Comparison of ENCODE assay signal across 11 cellular contexts in the genomic region with DNA sequence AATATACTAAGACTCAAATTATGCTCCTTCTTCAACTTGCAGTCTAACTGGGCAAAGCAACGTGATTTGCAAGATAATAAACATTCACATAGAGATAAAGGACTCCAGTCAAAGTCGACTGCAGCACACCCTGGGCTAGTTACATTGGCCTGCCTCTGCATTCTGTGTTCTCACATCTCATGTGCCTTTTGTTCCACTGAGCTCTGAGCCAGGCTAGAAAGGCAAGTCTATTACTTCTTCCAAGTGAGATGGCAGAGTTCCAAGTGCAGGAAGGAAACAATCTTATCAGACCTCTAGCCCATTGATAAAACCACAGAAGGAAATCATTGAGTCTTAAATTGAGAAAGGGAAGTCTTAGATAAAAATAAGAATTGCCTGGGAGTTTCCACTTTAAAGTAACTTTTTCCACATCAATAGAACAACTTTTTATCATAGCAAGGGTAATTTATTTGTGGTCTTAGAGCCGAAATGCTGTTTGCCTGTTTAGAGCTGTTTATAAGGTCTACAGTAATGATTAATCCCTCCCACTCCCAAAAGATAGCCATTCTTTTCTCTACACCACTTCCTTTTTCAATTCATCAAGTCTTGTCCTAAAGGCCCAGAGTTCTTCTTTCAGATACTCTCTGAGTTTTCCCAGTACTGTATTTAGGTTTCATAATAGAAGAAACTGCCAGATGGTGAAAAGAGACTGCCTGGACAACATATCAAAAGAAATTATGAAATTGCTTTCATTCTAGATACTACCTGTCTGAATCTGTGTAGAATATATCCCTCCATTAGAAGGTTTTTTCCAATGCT.
DNase-seq lines count a peak whose midpoint lies in the region; ATAC-seq and TF ChIP-seq lines count a peak whose summit lies in the region.
"Had no signal": no experiment of that assay in that cellular context is flagged by ENCODE, and none has a peak within 500 bp of the region (broad histone marks: within the 10 kb centered on the region; RNA-seq: fewer than 3 reads in every experiment).

No MANE protein-coding gene starts in this region.

- no peaks in the 10 kb centered on the region for H3K36me3 Mint-ChIP-seq in neural progenitor cell
- H3K36me3 Mint-ChIP-seq in activated T-cell treated with anti-CD3 and anti-CD28 coated beads, Interleukin-2, amount 50 U/mL, for 24 hours (ENCODE audit: low read depth), result no peaks in the 10 kb centered on the region
- H3K36me3 Mint-ChIP-seq in H9 (ENCODE audit: insufficient read depth in 1 of 3, low read depth in 3 of 3), result 0 out of 7 replicates have a peak, but pooled peaks cover 0 to 4% (median 1%) of the 10 kb centered on the region in 3 experiments

- H3K23me2 ChIP-seq in H9 (ENCODE audit: insufficient read length, low read depth, low read length, poor library complexity, severe bottlenecking), result no peaks in the 10 kb centered on the region

- WGBS in H9 (ENCODE audit: extremely low coverage, insufficient read length, low lambda C conversion rate), result no CpG with 5 or more reads among the region's 3 CpGs

- H3K23ac ChIP-seq in H9 (ENCODE audit: insufficient read length, low read depth, low read length), result no peak overlapping the region

- no peak overlapping the region for H3K27ac ChIP-seq in neural progenitor cell
- H3K27ac ChIP-seq in breast epithelium, result no peak overlapping the region
- no peak overlapping the region for H3K27ac ChIP-seq in H9 (ENCODE audit: insufficient read length, low read depth, low read length)

- H2AFZ ChIP-seq in neural progenitor cell (replicated peaks) (no peak overlapping the region), H9 (ENCODE audit: low read length) (no peak overlapping the region)

- H3K4me3 Mint-ChIP-seq in neural progenitor cell (no peak overlapping the region), H9 (no peak overlapping the region)
- no peak overlapping the region for H3K4me3 Mint-ChIP-seq in activated T-cell treated with anti-CD3 and anti-CD28 coated beads, Interleukin-2, amount 50 U/mL, for 24 hours

- H3K14ac ChIP-seq in H9 (ENCODE audit: insufficient read depth, low read length), result no peak overlapping the region

- H3K36me3 ChIP-seq in NT2/D1 (ENCODE audit: insufficient read depth, insufficient read length, low read length), result no peaks in the 10 kb centered on the region
- no peaks in the 10 kb centered on the region for H3K36me3 ChIP-seq in neural progenitor cell
- no peaks in the 10 kb centered on the region for H3K36me3 ChIP-seq in breast epithelium

- H3K9ac ChIP-seq in NT2/D1 (ENCODE audit: insufficient read length, low read depth) (no peak overlapping the region), neural progenitor cell (no peak overlapping the region), H9 (ENCODE audit: extremely low read depth, insufficient read length, low read length) (no peak overlapping the region)

- H3K27ac Mint-ChIP-seq in neural progenitor cell, result peak overlapping the region; percentile 15
- H3K27ac Mint-ChIP-seq in activated T-cell treated with anti-CD3 and anti-CD28 coated beads, Interleukin-2, amount 50 U/mL, for 24 hours, result no peak overlapping the region
- peak overlapping the region in 1 of 3 experiments; percentile 6; a peak in 1 of 7 replicates for H3K27ac Mint-ChIP-seq in H9

- H3K56ac ChIP-seq in H9 (ENCODE audit: insufficient read length, low read depth, low read length), result no peak overlapping the region

- no peak overlapping the region for H4K8ac ChIP-seq in H9 (replicated peaks; ENCODE audit: insufficient read length, low read depth, low read length)

- no peak overlapping the region for H2BK20ac ChIP-seq in H9 (ENCODE audit: low read depth, low read length, poor library complexity, severe bottlenecking)

- DNase-seq in NT2/D1 (ENCODE audit: low read depth, low spot score) (peak; percentile 43), neural progenitor cell (ENCODE audit: low spot score) (peak; percentile 7), breast epithelium (ENCODE audit: low spot score in 2 of 2) (no peak), GM20000 (ENCODE audit: low spot score) (no peak), H9 (no peak)
- no peak for DNase-seq in activated T-cell treated with anti-CD3 and anti-CD28 coated beads, Interleukin-2, amount 50 U/mL, for 24 hours
- DNase-seq: activated CD4-positive, alpha-beta T cell treated with anti-CD3 and anti-CD28 coated beads for 48 hours; effector memory CD4-positive, alpha-beta T cell; NCI-H1417 treated with DMSO at 0.1 percent for 48 hours had no signal

- H3K4me2 ChIP-seq in neural progenitor cell (no peak overlapping the region), H9 (ENCODE audit: insufficient read depth, insufficient read length, low read length) (no peak overlapping the region)

- H3K18ac ChIP-seq in H9 (ENCODE audit: insufficient read length, low read depth, low read length), result no peak overlapping the region

- H2BK15ac ChIP-seq in H9 (ENCODE audit: low read depth, low read length), result no peak overlapping the region

- no peak overlapping the region for H2BK12ac ChIP-seq in H9 (ENCODE audit: insufficient read length, low read depth, low read length)

- ATAC-seq in GM19043 (IDR thresholded peaks at IDR 0.05; ENCODE audit: low read depth, unreplicated experiment), result peak; percentile 63
- peak; percentile 77 for ATAC-seq in HG02798 (IDR thresholded peaks at IDR 0.05; ENCODE audit: poor library complexity, unreplicated experiment)

- H3K27me3 Mint-ChIP-seq in neural progenitor cell (ENCODE audit: insufficient read depth, low read depth) (peaks cover 3% of the 10 kb centered on the region), H9 (ENCODE audit: low read depth) (no peaks in the 10 kb centered on the region)
- peaks cover 30% of the 10 kb centered on the region for H3K27me3 Mint-ChIP-seq in activated T-cell treated with anti-CD3 and anti-CD28 coated beads, Interleukin-2, amount 50 U/mL, for 24 hours

- H4K5ac ChIP-seq in H9 (ENCODE audit: insufficient read length, low read depth, low read length), result no peak overlapping the region

- H3K4me1 ChIP-seq in NT2/D1 (ENCODE audit: insufficient read depth, insufficient read length) (no peaks in the 10 kb centered on the region), neural progenitor cell (no peaks in the 10 kb centered on the region), breast epithelium (no peaks in the 10 kb centered on the region), H9 (ENCODE audit: insufficient read depth, low read length) (peaks cover 3% of the 10 kb centered on the region)

- H3F3A ChIP-seq in neural progenitor cell (ENCODE audit: low read depth), result no peaks in the 10 kb centered on the region

- peaks cover 4% of the 10 kb centered on the region for H3K4me1 Mint-ChIP-seq in neural progenitor cell
- no peaks in the 10 kb centered on the region for H3K4me1 Mint-ChIP-seq in activated T-cell treated with anti-CD3 and anti-CD28 coated beads, Interleukin-2, amount 50 U/mL, for 24 hours (ENCODE audit: low read depth)
- peaks cover 13 to 15% of the 10 kb centered on the region in 2 experiments for H3K4me1 Mint-ChIP-seq in H9

- no peaks in the 10 kb centered on the region for H3K79me2 ChIP-seq in neural progenitor cell (ENCODE audit: low read depth)
- no peaks in the 10 kb centered on the region for H3K79me2 ChIP-seq in H9 (ENCODE audit: insufficient read depth, low read length)

- H3K27me3 ChIP-seq in NT2/D1 (ENCODE audit: insufficient read depth, insufficient read length) (no peaks in the 10 kb centered on the region), neural progenitor cell (no peaks in the 10 kb centered on the region), breast epithelium (peaks cover 0 to 32% of the 10 kb centered on the region in 2 donors), H9 (ENCODE audit: insufficient read depth, low read length) (no peaks in the 10 kb centered on the region)

- H3K9me3 Mint-ChIP-seq in neural progenitor cell (peaks cover 2% of the 10 kb centered on the region), H9 (no peaks in the 10 kb centered on the region)
- H3K9me3 Mint-ChIP-seq in activated T-cell treated with anti-CD3 and anti-CD28 coated beads, Interleukin-2, amount 50 U/mL, for 24 hours, result no peaks in the 10 kb centered on the region

- H3K9me3 ChIP-seq in NT2/D1 (ENCODE audit: insufficient read depth, low read length) (no peaks in the 10 kb centered on the region), neural progenitor cell (ENCODE audit: low read depth) (no peaks in the 10 kb centered on the region), breast epithelium (no peaks in the 10 kb centered on the region), H9 (ENCODE audit: control insufficient read depth, low read depth, low read length) (no peaks in the 10 kb centered on the region)

- H4K20me1 ChIP-seq in neural progenitor cell (ENCODE audit: low read depth) (no peaks in the 10 kb centered on the region), H9 (ENCODE audit: control insufficient read depth, insufficient read depth, insufficient read length) (no peaks in the 10 kb centered on the region)

- TF ChIP-seq CTCF in neural progenitor cell (IDR thresholded peaks at IDR 0.05), result no peak
- no peak for TF ChIP-seq CTCF in breast epithelium (IDR thresholded peaks at IDR 0.05)
- TF ChIP-seq CTCF in GM20000 (IDR thresholded peaks at IDR 0.05; ENCODE audit: extremely low read depth, missing control alignments), result no peak
- TF ChIP-seq CTCF in H9 (conservative IDR thresholded peaks at IDR 0.05), result no peak

- no peaks in the 10 kb centered on the region for H3K79me1 ChIP-seq in H9 (ENCODE audit: insufficient read depth, low read depth, low read length, poor library complexity, severe bottlenecking)

- no peak overlapping the region for H3T11ph ChIP-seq in H9 (ENCODE audit: low read length)

- no peak overlapping the region for H4K91ac ChIP-seq in H9 (ENCODE audit: insufficient read length, low read depth, low read length)

- H3K4me3 ChIP-seq in NT2/D1 (ENCODE audit: insufficient read length, low read depth) (no peak overlapping the region), neural progenitor cell (no peak overlapping the region), breast epithelium (no peak overlapping the region)

- no peak overlapping the region for H2AK5ac ChIP-seq in H9 (ENCODE audit: insufficient read length, low read length)

- no peak overlapping the region for H2BK5ac ChIP-seq in H9 (ENCODE audit: insufficient read length, low read length)

- intact Hi-C loops in breast epithelium (cut with DNase I; ENCODE audit: low total_unique reads), result no loop called here

- TF ChIP-seq POLR2A in breast epithelium (IDR thresholded peaks at IDR 0.05), result no peak

- H2BK120ac ChIP-seq in H9 (ENCODE audit: low read depth, low read length, poor library complexity, severe bottlenecking), result no peak overlapping the region

- no peak overlapping the region for H3K4ac ChIP-seq in H9 (ENCODE audit: low read depth, low read length)

Comparison
In these comparisons a context has a peak if more than half of its experiments do, and no peak if none do; other contexts are left out.
1. DNase-seq: peak in NT2/D1 (single experiment) and neural progenitor cell (single experiment); none in activated T-cell treated with anti-CD3 and anti-CD28 coated beads, Interleukin-2, amount 50 U/mL, for 24 hours (single experiment), breast epithelium (0 of 2), GM20000 (single experiment) and H9 (single experiment).